ENCODE assay signal across 1 cellular context in the genomic region with DNA sequence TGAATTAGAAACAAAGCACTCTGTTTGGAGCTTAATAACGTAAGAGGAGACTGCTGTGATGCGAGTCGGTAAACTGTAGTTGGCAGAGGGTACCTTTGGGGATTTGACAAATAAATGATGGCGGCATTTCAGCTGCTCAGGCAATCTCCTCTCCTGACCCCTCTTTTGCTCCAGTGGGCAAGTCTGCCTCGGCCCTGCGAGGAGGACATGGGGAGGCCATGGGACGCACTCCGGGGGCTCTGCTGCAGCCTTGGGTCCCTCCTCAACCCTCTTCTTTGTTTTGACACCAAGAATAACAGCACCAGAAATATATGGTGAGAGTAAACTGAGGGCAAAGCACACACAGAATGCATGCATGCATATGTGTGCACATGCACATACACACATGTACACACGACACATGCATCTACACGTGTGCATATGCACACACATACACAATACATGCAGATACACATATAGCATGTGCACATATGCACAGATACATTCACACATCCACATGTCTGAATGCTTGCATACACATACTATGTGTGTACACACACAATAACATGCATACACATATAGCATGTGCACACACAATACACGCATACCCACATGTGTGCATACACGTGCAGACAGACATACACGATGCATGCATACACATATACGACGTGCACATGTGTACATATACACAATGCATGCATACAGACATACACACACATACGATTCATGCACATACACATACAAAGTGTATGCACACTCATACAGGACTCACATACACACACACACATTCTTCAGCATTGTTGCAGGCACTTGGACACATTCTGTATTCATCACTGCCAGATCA.
TF ChIP-seq lines count a peak whose summit lies in the region.

No MANE protein-coding gene starts in this region.

TF ChIP-seq in HepG2, 621 proteins besides CTCF, POLR2A, EP300 and RAD21:
- peak; percentile 98 for TF ChIP-seq MNT (IDR thresholded peaks at IDR 0.05)
- TF ChIP-seq ZNF207 (IDR thresholded peaks at IDR 0.05; ENCODE audit: borderline replicate concordance): 0 out of 2 replicates have a peak, but pooled peaks have one; percentile 53
- TF ChIP-seq NFIB (CRISPR knock-in tag; IDR thresholded peaks at IDR 0.05; ENCODE audit: borderline replicate concordance): 0 out of 2 replicates have a peak, but pooled peaks have one; percentile 73
- TF ChIP-seq SP1 (IDR thresholded peaks at IDR 0.05): 0 out of 2 replicates have a peak, but pooled peaks have one; percentile 7
- no peak for TF ChIP-seq SP1 (CRISPR knock-in tag; IDR thresholded peaks at IDR 0.05)
- no peak for TF ChIP-seq ATRX (CRISPR knock-in tag; IDR thresholded peaks at IDR 0.05; ENCODE audit: borderline replicate concordance)
- no peak for TF ChIP-seq ZNF143 (CRISPR knock-in tag; IDR thresholded peaks at IDR 0.05)
- 0 out of 2 replicates have a peak, but pooled peaks have one; percentile 41 for TF ChIP-seq DNMT1 (CRISPR knock-in tag; IDR thresholded peaks at IDR 0.05)
TF ChIP-seq in HepG2: peak in this region for 5.
